9 cellular contexts compared by ENCODE assay signal in the genomic region with DNA sequence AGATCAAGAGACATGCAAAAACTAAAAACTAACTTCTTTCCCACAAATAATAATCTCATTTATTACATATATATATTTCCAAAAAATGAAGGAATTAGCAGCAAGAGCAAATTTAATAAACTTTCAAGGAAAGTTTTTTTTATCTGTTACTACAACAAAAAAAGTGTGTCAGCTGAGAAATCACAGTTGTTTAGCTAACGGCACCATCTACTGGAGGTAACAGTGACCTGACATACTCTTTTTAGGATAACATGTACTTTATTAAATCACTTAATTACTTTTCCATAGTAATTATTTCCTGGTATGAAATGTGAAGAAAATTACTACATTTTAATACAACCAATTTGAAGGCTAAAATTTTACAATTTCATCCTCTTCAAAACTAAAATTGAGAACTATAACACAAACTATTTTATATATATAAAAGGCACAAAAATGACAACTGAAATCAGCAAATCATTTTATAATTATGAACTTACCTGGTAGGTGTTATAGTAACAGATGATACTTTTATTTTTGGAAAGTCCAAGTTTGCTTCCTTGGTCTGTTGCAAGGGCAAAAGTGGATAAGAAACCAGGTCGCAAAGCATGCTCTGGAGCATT. TPM values are rescaled to one million over a fixed set of nuclear protein-coding genes. Genes with fewer than 3 reads are reported as not detected.
DNase-seq lines count a peak whose midpoint lies in the region; ATAC-seq, FAIRE-seq and TF ChIP-seq lines count a peak whose summit lies in the region.
"Had no signal": no experiment of that assay in that cellular context is flagged by ENCODE, and none has a peak within 500 bp of the region (broad histone marks: within the 10 kb centered on the region; RNA-seq: fewer than 3 reads in every experiment).

No MANE protein-coding gene starts in this region.

- no peak overlapping the region for H3K4me3 ChIP-seq in AG09309 (ENCODE audit: control insufficient read depth, low read depth, low read length)
- H3K4me3 ChIP-seq in Loucy (ENCODE audit: low read length, poor library complexity, severe bottlenecking): no peak overlapping the region
- H3K4me3 ChIP-seq: lung had no signal

- no peak overlapping the region for H3K4me3 Mint-ChIP-seq in activated CD4-positive, alpha-beta T cell treated with anti-CD3 and anti-CD28 coated beads, Interleukin-2, amount 10 ng/mL, durations not matched to agents 24 days and 14 days

- intact Hi-C loops in activated CD4-positive, alpha-beta T cell treated with anti-CD3 and anti-CD28 coated beads, Interleukin-2, amount 10 ng/mL, durations not matched to agents 24 days and 14 days (cut with micrococcal nuclease): loop anchor here (1.0 to 10.0 kb wide), 3 partner anchors 74 to 324 kb away; no protein-coding TSS in a partner anchor
- intact Hi-C loops in posterior cingulate gyrus (cut with DNase I): no loop called here

- no peak for ATAC-seq in GM19395 (IDR thresholded peaks at IDR 0.05; ENCODE audit: unreplicated experiment)

- peaks cover 19% of the 10 kb centered on the region for H3K36me3 Mint-ChIP-seq in activated CD4-positive, alpha-beta T cell treated with anti-CD3 and anti-CD28 coated beads, Interleukin-2, amount 10 ng/mL, durations not matched to agents 24 days and 14 days (ENCODE audit: low read depth)

- peaks cover 4% of the 10 kb centered on the region for H4K20me1 ChIP-seq in Loucy (ENCODE audit: insufficient read depth, low read length, poor library complexity, severe bottlenecking)

- H2AFZ ChIP-seq in Loucy (ENCODE audit: low read length): no peak overlapping the region

- no peaks in the 10 kb centered on the region for H3K27me3 ChIP-seq in Loucy (ENCODE audit: insufficient read depth, low read length, poor library complexity, severe bottlenecking)

- H3K27ac Mint-ChIP-seq in activated CD4-positive, alpha-beta T cell treated with anti-CD3 and anti-CD28 coated beads, Interleukin-2, amount 10 ng/mL, durations not matched to agents 24 days and 14 days: no peak overlapping the region

- peaks cover 4% of the 10 kb centered on the region for H3K4me1 Mint-ChIP-seq in activated CD4-positive, alpha-beta T cell treated with anti-CD3 and anti-CD28 coated beads, Interleukin-2, amount 10 ng/mL, durations not matched to agents 24 days and 14 days

- TF ChIP-seq CTCF in AG09309 (IDR thresholded peaks at IDR 0.05; ENCODE audit: control insufficient read depth, insufficient read depth, low read depth, low read length, missing control alignments): peak; percentile 39
- peak; percentile 73 for TF ChIP-seq CTCF in Loucy (conservative IDR thresholded peaks at IDR 0.05; ENCODE audit: low read length)

- DNase-seq in AG09309 (ENCODE audit: low read depth) (no peak), GF-D8 (lab: John Stamatoyannopoulos, UW) (peak; percentile 28), posterior cingulate gyrus (no peak), NCI-H187 (lab: John Stamatoyannopoulos, UW) (no peak)
- DNase-seq in activated CD4-positive, alpha-beta T cell treated with anti-CD3 and anti-CD28 coated beads, Interleukin-2, amount 10 ng/mL, durations not matched to agents 24 days and 14 days: peak; percentile 83

- H3K79me2 ChIP-seq in Loucy (ENCODE audit: insufficient read depth, low read length): peaks cover 9% of the 10 kb centered on the region

- H3F3A ChIP-seq in Loucy (ENCODE audit: low read depth): no peaks in the 10 kb centered on the region

- H3K4me1 ChIP-seq in Loucy (ENCODE audit: insufficient read depth, low read length, poor library complexity, severe bottlenecking): peaks cover 9% of the 10 kb centered on the region

- H3K36me3 ChIP-seq in Loucy (ENCODE audit: insufficient read depth, low read length): peaks cover 31% of the 10 kb centered on the region; the same call in 1 of the 2 replicates

- no peak overlapping the region for H3K9ac ChIP-seq in Loucy (ENCODE audit: low read depth, low read length, poor library complexity, severe bottlenecking)

- no peak overlapping the region for H3K4me2 ChIP-seq in Loucy (ENCODE audit: low read depth, low read length, poor library complexity, severe bottlenecking)

- no peaks in the 10 kb centered on the region for H3K27me3 Mint-ChIP-seq in activated CD4-positive, alpha-beta T cell treated with anti-CD3 and anti-CD28 coated beads, Interleukin-2, amount 10 ng/mL, durations not matched to agents 24 days and 14 days

- no peaks in the 10 kb centered on the region for H3K9me2 ChIP-seq in Loucy (replicated peaks; ENCODE audit: low read depth, low read length)

- no peaks in the 10 kb centered on the region for H3K9me3 Mint-ChIP-seq in activated CD4-positive, alpha-beta T cell treated with anti-CD3 and anti-CD28 coated beads, Interleukin-2, amount 10 ng/mL, durations not matched to agents 24 days and 14 days

- no peaks in the 10 kb centered on the region for H3K9me3 ChIP-seq in Loucy (ENCODE audit: insufficient read depth, low read depth, low read length)

- peak; percentile 95 for FAIRE-seq in islet of Langerhans (lab: Jason Lieb, UNC)

RNA-seq across cellular contexts. Expression of a gene that starts 9.1 kb away (rescaled TPM):
- 28.0 and 32.8 TPM in 2 replicates for total RNA-seq in activated CD4-positive, alpha-beta T cell treated with anti-CD3 and anti-CD28 coated beads, Interleukin-2, amount 10 ng/mL, durations not matched to agents 24 days and 14 days

Comparison
In these comparisons a context has a peak if more than half of its experiments do, and no peak if none do; other contexts are left out.
1. DNase-seq: peak in GF-D8 (single experiment) and activated CD4-positive, alpha-beta T cell treated with anti-CD3 and anti-CD28 coated beads, Interleukin-2, amount 10 ng/mL, durations not matched to agents 24 days and 14 days (single experiment); none in AG09309 (single experiment), posterior cingulate gyrus (0 of 10) and NCI-H187 (0 of 2).